In genomic region chr21:45484318-45484717, GRCh38 we compare ENCODE assay signal across 28 cellular contexts. TPM values are rescaled to one million over a fixed set of nuclear protein-coding genes. Genes with fewer than 3 reads are reported as not detected.
DNase-seq lines count a peak whose midpoint lies in the region; ATAC-seq and TF ChIP-seq lines count a peak whose summit lies in the region.
"Had no signal": no experiment of that assay in that cellular context is flagged by ENCODE, and none has a peak within 500 bp of the region (broad histone marks: within the 10 kb centered on the region; RNA-seq: fewer than 3 reads in every experiment).

No MANE protein-coding gene starts in this region.

- no peak for DNase-seq in T-helper 2 cell treated with Interferon-gamma antibody and Interleukin-4, amounts not matched to agents 5 μg/mL and 100 μg/mL, for 36 hours (ENCODE audit: low spot score)
- no peak for DNase-seq in T-helper 2 cell
- DNase-seq in CD8-positive, alpha-beta memory T cell, result no peak
- DNase-seq in natural killer cell, result no peak
- DNase-seq in HFFc6, result no peak
- no peak for DNase-seq in NCI-H82 (lab: John Stamatoyannopoulos, UW)
- DNase-seq in foreskin melanocyte, result no peak
- DNase-seq: 8988T; activated CD4-positive, alpha-beta T cell treated with anti-CD3 and anti-CD28 coated beads, Interleukin-2, amount 50 U/mL, for 4 hours; activated effector memory CD4-positive, alpha-beta T cell treated with anti-CD3 and anti-CD28 coated beads, Interleukin-2, amount 50 U/mL, for 16 hours; amygdala; COR-L47; cortex of kidney; endodermal cell; esophagus squamous epithelium; gastrocnemius medialis; GDM1; left ventricle myocardium superior; midbrain; NCI-H1694 treated with DMSO at 0.1 percent for 48 hours; NCI-H526 treated with DMSO at 0.1 percent for 48 hours; sigmoid colon; T-helper 9 cell; WERI-Rb-1 had no signal

- POLR2A ChIA-PET in CD8-positive, alpha-beta memory T cell (lab: Charles Lee), result no interaction called here

- H3K27ac ChIP-seq in CD8-positive, alpha-beta memory T cell (ENCODE audit: low read depth, low read length), result no peak overlapping the region
- H3K27ac ChIP-seq: esophagus squamous epithelium, gastrocnemius medialis, sigmoid colon, SK-N-MC, WERI-Rb-1 had no signal

- TF ChIP-seq CTCF in brain (conservative IDR thresholded peaks at IDR 0.05), result no peak
- no peak for TF ChIP-seq CTCF in natural killer cell (IDR thresholded peaks at IDR 0.05)
- TF ChIP-seq CTCF in HFFc6 (IDR thresholded peaks at IDR 0.05), result no peak

- H3K27me3 Mint-ChIP-seq in T-helper 2 cell treated with Interferon-gamma antibody and Interleukin-4, amounts not matched to agents 5 μg/mL and 100 μg/mL, for 36 hours (ENCODE audit: low read depth), result no peaks in the 10 kb centered on the region
- no peaks in the 10 kb centered on the region for H3K27me3 Mint-ChIP-seq in CD8-positive, alpha-beta memory T cell
- H3K27me3 Mint-ChIP-seq in brain, result no peaks in the 10 kb centered on the region
- H3K27me3 Mint-ChIP-seq in natural killer cell (ENCODE audit: low read depth in 2 of 2), result no peaks in the 10 kb centered on the region
- H3K27me3 Mint-ChIP-seq in HFFc6 (ENCODE audit: insufficient read depth), result no peaks in the 10 kb centered on the region; the same call in none of the 2 replicates
- H3K27me3 Mint-ChIP-seq: stimulated activated naive CD8-positive, alpha-beta T cell treated with anti-CD3 and anti-CD28 coated beads, Interleukin-15, Interleukin-2, amounts not matched to agents 100 ng/mL and 50 ng/mL, for 24 hours had no signal

- H3K4me1 Mint-ChIP-seq in T-helper 2 cell treated with Interferon-gamma antibody and Interleukin-4, amounts not matched to agents 5 μg/mL and 100 μg/mL, for 36 hours (ENCODE audit: low read depth), result peaks cover 20% of the 10 kb centered on the region
- peaks cover 18 to 36% (median 29%) of the 10 kb centered on the region in 3 donors for H3K4me1 Mint-ChIP-seq in CD8-positive, alpha-beta memory T cell
- H3K4me1 Mint-ChIP-seq in brain (peaks cover 14% of the 10 kb centered on the region), natural killer cell (peaks cover 22 to 25% of the 10 kb centered on the region in 2 donors), HFFc6 (ENCODE audit: low read depth) (no peaks in the 10 kb centered on the region)

- no peaks in the 10 kb centered on the region for H3K27me3 ChIP-seq in CD8-positive, alpha-beta memory T cell (ENCODE audit: insufficient read depth, low read length, poor library complexity, severe bottlenecking)
- H3K27me3 ChIP-seq: esophagus squamous epithelium, gastrocnemius medialis, sigmoid colon had no signal

- no peaks in the 10 kb centered on the region for H3K9me3 ChIP-seq in CD8-positive, alpha-beta memory T cell (ENCODE audit: low read length)
- H3K9me3 ChIP-seq: esophagus squamous epithelium, gastrocnemius medialis, sigmoid colon had no signal

- intact Hi-C loops in natural killer cell (cut with micrococcal nuclease), result no loop called here

- H3K4me3 Mint-ChIP-seq in T-helper 2 cell treated with Interferon-gamma antibody and Interleukin-4, amounts not matched to agents 5 μg/mL and 100 μg/mL, for 36 hours, result no peak overlapping the region
- peak overlapping the region; percentile 19 to 74 (median 59) for H3K4me3 Mint-ChIP-seq in CD8-positive, alpha-beta memory T cell
- H3K4me3 Mint-ChIP-seq in brain (no peak overlapping the region), natural killer cell (peak overlapping the region; percentile 61), HFFc6 (no peak overlapping the region)
- H3K4me3 Mint-ChIP-seq: endodermal cell, neural crest cell had no signal

- peak overlapping the region; percentile 58 for H3K27ac Mint-ChIP-seq in T-helper 2 cell treated with Interferon-gamma antibody and Interleukin-4, amounts not matched to agents 5 μg/mL and 100 μg/mL, for 36 hours
- H3K27ac Mint-ChIP-seq in CD8-positive, alpha-beta memory T cell, result peak overlapping the region in 5 of 8 donors; percentile 12 to 79 (median 58)
- peak overlapping the region in 3 of 5 experiments; percentile 9 to 47 (median 18) for H3K27ac Mint-ChIP-seq in brain
- H3K27ac Mint-ChIP-seq in natural killer cell, result peak overlapping the region; percentile 82 to 92
- H3K27ac Mint-ChIP-seq in HFFc6, result no peak overlapping the region
- H3K27ac Mint-ChIP-seq: endodermal cell; stimulated activated naive CD8-positive, alpha-beta T cell treated with anti-CD3 and anti-CD28 coated beads, Interleukin-15, Interleukin-2, amounts not matched to agents 100 ng/mL and 50 ng/mL, for 24 hours had no signal

- H3K4me3 ChIP-seq in CD8-positive, alpha-beta memory T cell (ENCODE audit: low read length), result no peak overlapping the region
- H3K4me3 ChIP-seq: esophagus squamous epithelium, gastrocnemius medialis, sigmoid colon, SK-N-MC had no signal

- H3K36me3 ChIP-seq in CD8-positive, alpha-beta memory T cell (ENCODE audit: insufficient read depth, low read length), result no peaks in the 10 kb centered on the region
- H3K36me3 ChIP-seq: gastrocnemius medialis, WERI-Rb-1 had no signal

- peaks cover 6% of the 10 kb centered on the region for H3K36me3 Mint-ChIP-seq in T-helper 2 cell treated with Interferon-gamma antibody and Interleukin-4, amounts not matched to agents 5 μg/mL and 100 μg/mL, for 36 hours (ENCODE audit: low read depth)
- H3K36me3 Mint-ChIP-seq in CD8-positive, alpha-beta memory T cell, result peaks cover 0 to 3% (median 0%) of the 10 kb centered on the region in 3 donors
- peaks cover 10% of the 10 kb centered on the region for H3K36me3 Mint-ChIP-seq in brain
- H3K36me3 Mint-ChIP-seq in natural killer cell, result no peaks in the 10 kb centered on the region
- H3K36me3 Mint-ChIP-seq in HFFc6 (ENCODE audit: low read depth), result peaks cover 11% of the 10 kb centered on the region

- CTCF ChIA-PET in CD8-positive, alpha-beta memory T cell (lab: Charles Lee), result no interaction called here

- no peak for ATAC-seq in natural killer cell
- ATAC-seq: gastrocnemius medialis had no signal

- peaks cover 22% of the 10 kb centered on the region for H3K4me1 ChIP-seq in CD8-positive, alpha-beta memory T cell (ENCODE audit: insufficient read depth, low read length)
- H3K4me1 ChIP-seq: esophagus squamous epithelium, gastrocnemius medialis, sigmoid colon had no signal

- no peaks in the 10 kb centered on the region for H3K9me3 Mint-ChIP-seq in T-helper 2 cell treated with Interferon-gamma antibody and Interleukin-4, amounts not matched to agents 5 μg/mL and 100 μg/mL, for 36 hours
- no peaks in the 10 kb centered on the region for H3K9me3 Mint-ChIP-seq in CD8-positive, alpha-beta memory T cell
- H3K9me3 Mint-ChIP-seq in brain (no peaks in the 10 kb centered on the region), natural killer cell (no peaks in the 10 kb centered on the region), HFFc6 (no peaks in the 10 kb centered on the region; the same call in 1 of the 2 replicates)
- H3K9me3 Mint-ChIP-seq: endodermal cell, neural crest cell had no signal

RNA-seq across cellular contexts. Expression of gene SLC19A1, which starts 57.9 kb away (rescaled TPM):
- total RNA-seq in CD8-positive, alpha-beta memory T cell, result 10 to 100 TPM; 55.7 to 66.8 TPM
- 7.0 TPM for polyA plus RNA-seq in CD8-positive, alpha-beta memory T cell
- polyA plus RNA-seq in brain (ENCODE audit: insufficient read depth, low read depth, low replicate concordance), result 18.1 TPM
- total RNA-seq in natural killer cell, result 1 to 10 TPM; 2.5 to 9.0 (median 4.9) TPM
- 10 to 100 TPM; 12.3 to 15.9 (median 14.6) TPM for total RNA-seq in HFFc6 (2021; fragmentation: NEBNext Ultra II Directional; extraction: Animal tissue kit (Norgen Biotek cat#: 25700))

Comparison
In these comparisons a context has a peak if more than half of its experiments do, and no peak if none do; other contexts are left out.
1. H3K4me3 Mint-ChIP-seq: peak in CD8-positive, alpha-beta memory T cell (7 of 7) and natural killer cell (single experiment); none in T-helper 2 cell treated with Interferon-gamma antibody and Interleukin-4, amounts not matched to agents 5 μg/mL and 100 μg/mL, for 36 hours (single experiment), brain (0 of 5) and HFFc6 (single experiment).